2 cellular contexts compared by ENCODE assay signal in genomic region chr16:69812213-69813014, GRCh38.
TF ChIP-seq lines count a peak whose summit lies in the region.

No MANE protein-coding gene starts in this region.

TF ChIP-seq in SK-N-SH, 30 proteins besides CTCF, POLR2A, EP300 and RAD21 (continued from another document):
- TF ChIP-seq REST (IDR thresholded peaks at IDR 0.05; ENCODE audit: low read depth, low read length), result no peak

TF ChIP-seq in SK-N-SH treated with all-trans-retinoic acid at 6 μM for 48 hours, 23 proteins besides CTCF, POLR2A, EP300 and RAD21 (continued from another document):
- no peak for TF ChIP-seq TSHZ2 (CRISPR knock-in tag; IDR thresholded peaks at IDR 0.05)
- TF ChIP-seq ESRRG (CRISPR knock-in tag; IDR thresholded peaks at IDR 0.05), result no peak
- no peak for TF ChIP-seq TCF4 (CRISPR knock-in tag; IDR thresholded peaks at IDR 0.05; ENCODE audit: borderline replicate concordance)
- TF ChIP-seq ZC3H10 (CRISPR knock-in tag; IDR thresholded peaks at IDR 0.05), result no peak
- no peak for TF ChIP-seq PATZ1 (CRISPR knock-in tag; IDR thresholded peaks at IDR 0.05; ENCODE audit: borderline replicate concordance)
TF ChIP-seq in SK-N-SH treated with all-trans-retinoic acid at 6 μM for 48 hours: peak in this region for 0.
